ENCODE assay signal across 1 cellular context in the genomic region with DNA sequence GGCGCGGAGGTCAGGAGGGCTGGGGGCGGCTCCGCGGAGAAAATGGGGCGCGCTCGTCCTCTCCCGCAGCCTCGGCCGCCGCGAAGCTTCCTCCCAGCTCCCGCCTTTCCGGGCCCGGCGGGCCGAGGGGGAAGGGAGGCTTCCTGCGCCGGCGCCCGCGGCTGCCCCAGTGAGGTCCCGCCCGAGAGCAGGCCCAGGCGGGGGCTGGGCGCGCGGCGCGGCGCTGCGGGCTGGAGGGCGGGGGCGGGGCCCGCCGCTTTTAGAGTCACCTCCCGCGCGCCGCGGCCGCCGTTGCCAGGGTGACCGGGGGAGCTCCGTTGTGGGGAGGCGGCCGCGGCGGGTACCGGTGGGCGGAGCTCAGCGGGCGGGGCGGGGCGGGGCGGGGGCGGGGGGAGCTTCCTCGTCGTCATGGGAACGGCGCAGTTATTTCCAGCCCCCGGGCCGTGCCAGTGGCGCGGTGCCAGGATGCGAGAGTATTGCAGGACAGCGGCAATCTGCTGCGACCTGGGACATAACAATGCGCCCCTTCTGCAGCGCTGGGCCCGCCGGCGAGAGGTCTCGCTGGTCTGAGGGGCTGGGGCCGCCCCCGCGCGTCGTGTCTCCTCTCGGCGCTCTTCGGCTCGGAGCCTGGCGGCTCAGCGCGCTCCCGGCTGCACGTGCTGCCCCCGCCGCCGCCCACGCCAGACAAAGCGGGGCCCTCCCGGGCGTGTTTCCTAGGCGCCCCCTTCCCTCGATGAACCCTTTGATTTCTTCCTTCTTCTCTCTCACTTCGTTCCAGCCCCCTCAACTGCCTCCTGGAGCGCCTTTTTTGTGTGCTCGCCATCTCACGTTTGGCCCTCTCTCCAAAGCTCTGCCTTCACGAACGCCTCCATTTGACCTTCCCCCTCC.
TF ChIP-seq lines count a peak whose summit lies in the region.

No MANE protein-coding gene starts in this region.

TF ChIP-seq in HepG2, 621 proteins besides CTCF, POLR2A, EP300 and RAD21 (continued from another document and continues in another):
- no peak for TF ChIP-seq KDM3A (CRISPR knock-in tag; IDR thresholded peaks at IDR 0.05; ENCODE audit: low read depth)
- peak; percentile 55; the same call in 1 of the 2 replicates for TF ChIP-seq ZNF274 (CRISPR knock-in tag; IDR thresholded peaks at IDR 0.05)
- no peak for TF ChIP-seq HMG20A (CRISPR knock-in tag; IDR thresholded peaks at IDR 0.05; ENCODE audit: borderline replicate concordance)
- no peak for TF ChIP-seq NR2F6 (IDR thresholded peaks at IDR 0.05)
- TF ChIP-seq NR2F6 (CRISPR knock-in tag; IDR thresholded peaks at IDR 0.05) = no peak
- TF ChIP-seq, protein P1, sequence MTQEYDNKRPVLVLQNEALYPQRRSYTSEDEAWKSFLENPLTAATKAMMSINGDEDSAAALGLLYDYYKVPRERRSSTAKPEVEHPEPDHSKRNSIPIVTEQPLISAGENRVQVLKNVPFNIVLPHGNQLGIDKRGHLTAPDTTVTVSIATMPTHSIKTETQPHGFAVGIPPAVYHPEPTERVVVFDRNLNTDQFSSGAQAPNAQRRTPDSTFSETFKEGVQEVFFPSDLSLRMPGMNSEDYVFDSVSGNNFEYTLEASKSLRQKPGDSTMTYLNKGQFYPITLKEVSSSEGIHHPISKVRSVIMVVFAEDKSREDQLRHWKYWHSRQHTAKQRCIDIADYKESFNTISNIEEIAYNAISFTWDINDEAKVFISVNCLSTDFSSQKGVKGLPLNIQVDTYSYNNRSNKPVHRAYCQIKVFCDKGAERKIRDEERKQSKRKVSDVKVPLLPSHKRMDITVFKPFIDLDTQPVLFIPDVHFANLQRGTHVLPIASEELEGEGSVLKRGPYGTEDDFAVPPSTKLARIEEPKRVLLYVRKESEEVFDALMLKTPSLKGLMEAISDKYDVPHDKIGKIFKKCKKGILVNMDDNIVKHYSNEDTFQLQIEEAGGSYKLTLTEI (CRISPR knock-in tag; conservative IDR thresholded peaks at IDR 0.05) = no peak
- TF ChIP-seq NCOA2 (CRISPR knock-in tag; IDR thresholded peaks at IDR 0.05) = no peak
- TF ChIP-seq AGO1 (IDR thresholded peaks at IDR 0.05; ENCODE audit: low read depth, low read length, poor library complexity, severe bottlenecking) = no peak
- TF ChIP-seq AGO2 (optimal IDR thresholded peaks at IDR 0.05; ENCODE audit: low read depth, low read length) = no peak
- TF ChIP-seq RFX3 (CRISPR knock-in tag; IDR thresholded peaks at IDR 0.05) = peak; percentile 77
- TF ChIP-seq CEBPZ (IDR thresholded peaks at IDR 0.05; ENCODE audit: low read length) = no peak
- TF ChIP-seq, protein P2, sequence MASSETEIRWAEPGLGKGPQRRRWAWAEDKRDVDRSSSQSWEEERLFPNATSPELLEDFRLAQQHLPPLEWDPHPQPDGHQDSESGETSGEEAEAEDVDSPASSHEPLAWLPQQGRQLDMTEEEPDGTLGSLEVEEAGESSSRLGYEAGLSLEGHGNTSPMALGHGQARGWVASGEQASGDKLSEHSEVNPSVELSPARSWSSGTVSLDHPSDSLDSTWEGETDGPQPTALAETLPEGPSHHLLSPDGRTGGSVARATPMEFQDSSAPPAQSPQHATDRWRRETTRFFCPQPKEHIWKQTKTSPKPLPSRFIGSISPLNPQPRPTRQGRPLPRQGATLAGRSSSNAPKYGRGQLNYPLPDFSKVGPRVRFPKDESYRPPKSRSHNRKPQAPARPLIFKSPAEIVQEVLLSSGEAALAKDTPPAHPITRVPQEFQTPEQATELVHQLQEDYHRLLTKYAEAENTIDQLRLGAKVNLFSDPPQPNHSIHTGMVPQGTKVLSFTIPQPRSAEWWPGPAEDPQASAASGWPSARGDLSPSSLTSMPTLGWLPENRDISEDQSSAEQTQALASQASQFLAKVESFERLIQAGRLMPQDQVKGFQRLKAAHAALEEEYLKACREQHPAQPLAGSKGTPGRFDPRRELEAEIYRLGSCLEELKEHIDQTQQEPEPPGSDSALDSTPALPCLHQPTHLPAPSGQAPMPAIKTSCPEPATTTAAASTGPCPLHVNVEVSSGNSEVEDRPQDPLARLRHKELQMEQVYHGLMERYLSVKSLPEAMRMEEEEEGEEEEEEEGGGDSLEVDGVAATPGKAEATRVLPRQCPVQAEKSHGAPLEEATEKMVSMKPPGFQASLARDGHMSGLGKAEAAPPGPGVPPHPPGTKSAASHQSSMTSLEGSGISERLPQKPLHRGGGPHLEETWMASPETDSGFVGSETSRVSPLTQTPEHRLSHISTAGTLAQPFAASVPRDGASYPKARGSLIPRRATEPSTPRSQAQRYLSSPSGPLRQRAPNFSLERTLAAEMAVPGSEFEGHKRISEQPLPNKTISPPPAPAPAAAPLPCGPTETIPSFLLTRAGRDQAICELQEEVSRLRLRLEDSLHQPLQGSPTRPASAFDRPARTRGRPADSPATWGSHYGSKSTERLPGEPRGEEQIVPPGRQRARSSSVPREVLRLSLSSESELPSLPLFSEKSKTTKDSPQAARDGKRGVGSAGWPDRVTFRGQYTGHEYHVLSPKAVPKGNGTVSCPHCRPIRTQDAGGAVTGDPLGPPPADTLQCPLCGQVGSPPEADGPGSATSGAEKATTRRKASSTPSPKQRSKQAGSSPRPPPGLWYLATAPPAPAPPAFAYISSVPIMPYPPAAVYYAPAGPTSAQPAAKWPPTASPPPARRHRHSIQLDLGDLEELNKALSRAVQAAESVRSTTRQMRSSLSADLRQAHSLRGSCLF (CRISPR knock-in tag; IDR thresholded peaks at IDR 0.05; ENCODE audit: borderline replicate concordance) = peak; percentile 69; the same call in 1 of the 2 replicates
- peak; percentile 69 for TF ChIP-seq RBFOX2 (IDR thresholded peaks at IDR 0.05; ENCODE audit: low read depth, low read length)
- TF ChIP-seq ISL2 (CRISPR knock-in tag; IDR thresholded peaks at IDR 0.05) = no peak
- TF ChIP-seq PHF21A (CRISPR knock-in tag; IDR thresholded peaks at IDR 0.05) = no peak
- no peak for TF ChIP-seq ZXDC (CRISPR knock-in tag; IDR thresholded peaks at IDR 0.05)
- TF ChIP-seq ZNF180 (CRISPR knock-in tag; IDR thresholded peaks at IDR 0.05; ENCODE audit: borderline replicate concordance, low read depth) = no peak
- no peak for TF ChIP-seq KAT2B (IDR thresholded peaks at IDR 0.05; ENCODE audit: borderline replicate concordance, low read depth, low read length)
- TF ChIP-seq HDAC1 (CRISPR knock-in tag; IDR thresholded peaks at IDR 0.05) = 0 out of 2 replicates have a peak, but pooled peaks have one; percentile 22
- no peak for TF ChIP-seq SP1 (IDR thresholded peaks at IDR 0.05)
- TF ChIP-seq SP1 (CRISPR knock-in tag; IDR thresholded peaks at IDR 0.05) = no peak
- no peak for TF ChIP-seq GPN1 (CRISPR knock-in tag; IDR thresholded peaks at IDR 0.05; ENCODE audit: borderline replicate concordance)
- no peak for TF ChIP-seq ZBTB38 (CRISPR knock-in tag; IDR thresholded peaks at IDR 0.05)
- 0 out of 2 replicates have a peak, but pooled peaks have one; percentile 74 for TF ChIP-seq ZNF724P (CRISPR knock-in tag; IDR thresholded peaks at IDR 0.05; ENCODE audit: borderline replicate concordance)
- no peak for TF ChIP-seq ZNF543 (CRISPR knock-in tag; IDR thresholded peaks at IDR 0.05)
- TF ChIP-seq PITX1 (CRISPR knock-in tag; IDR thresholded peaks at IDR 0.05) = no peak
- no peak for TF ChIP-seq ZNF879 (CRISPR knock-in tag; IDR thresholded peaks at IDR 0.05)
- no peak for TF ChIP-seq GMEB2 (CRISPR knock-in tag; IDR thresholded peaks at IDR 0.05; ENCODE audit: low read depth)
- no peak for TF ChIP-seq HNRNPUL1 (IDR thresholded peaks at IDR 0.05; ENCODE audit: low read depth, low read length)
- TF ChIP-seq MYNN (CRISPR knock-in tag; IDR thresholded peaks at IDR 0.05; ENCODE audit: low read depth) = no peak
- TF ChIP-seq, protein P3, sequence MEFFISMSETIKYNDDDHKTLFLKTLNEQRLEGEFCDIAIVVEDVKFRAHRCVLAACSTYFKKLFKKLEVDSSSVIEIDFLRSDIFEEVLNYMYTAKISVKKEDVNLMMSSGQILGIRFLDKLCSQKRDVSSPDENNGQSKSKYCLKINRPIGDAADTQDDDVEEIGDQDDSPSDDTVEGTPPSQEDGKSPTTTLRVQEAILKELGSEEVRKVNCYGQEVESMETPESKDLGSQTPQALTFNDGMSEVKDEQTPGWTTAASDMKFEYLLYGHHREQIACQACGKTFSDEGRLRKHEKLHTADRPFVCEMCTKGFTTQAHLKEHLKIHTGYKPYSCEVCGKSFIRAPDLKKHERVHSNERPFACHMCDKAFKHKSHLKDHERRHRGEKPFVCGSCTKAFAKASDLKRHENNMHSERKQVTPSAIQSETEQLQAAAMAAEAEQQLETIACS (CRISPR knock-in tag; IDR thresholded peaks at IDR 0.05) = peak; percentile 25; the same call in 1 of the 2 replicates
- TF ChIP-seq ZNF776 (CRISPR knock-in tag; IDR thresholded peaks at IDR 0.05) = no peak
- TF ChIP-seq ONECUT2 (CRISPR knock-in tag; IDR thresholded peaks at IDR 0.05) = 0 out of 2 replicates have a peak, but pooled peaks have one; percentile 29
- TF ChIP-seq MLXIP (CRISPR knock-in tag; IDR thresholded peaks at IDR 0.05; ENCODE audit: borderline replicate concordance) = 0 out of 2 replicates have a peak, but pooled peaks have one; percentile 63
- TF ChIP-seq ATRX (CRISPR knock-in tag; IDR thresholded peaks at IDR 0.05; ENCODE audit: borderline replicate concordance) = no peak
- TF ChIP-seq SMYD3 (CRISPR knock-in tag; IDR thresholded peaks at IDR 0.05) = no peak
